In genomic region chr10:88992945-88993537, GRCh38 we compare ENCODE assay signal across 2 cellular contexts.
TF ChIP-seq lines count a peak whose summit lies in the region.

No MANE protein-coding gene starts in this region.

TF ChIP-seq in HEK293, 187 proteins besides CTCF, POLR2A, EP300 and RAD21 (continues in another document):
- peak; percentile 86 for TF ChIP-seq SCRT2 (tag by site-specific recombination; IDR thresholded peaks at IDR 0.05)
- TF ChIP-seq ZNF133 (tag by site-specific recombination; IDR thresholded peaks at IDR 0.05) = no peak
- TF ChIP-seq ZNF580 (tag by site-specific recombination; IDR thresholded peaks at IDR 0.05) = no peak
- peak; percentile 13; the same call in 1 of the 2 replicates for TF ChIP-seq ZBTB44 (tag by site-specific recombination; IDR thresholded peaks at IDR 0.05)
- TF ChIP-seq, protein P1, sequence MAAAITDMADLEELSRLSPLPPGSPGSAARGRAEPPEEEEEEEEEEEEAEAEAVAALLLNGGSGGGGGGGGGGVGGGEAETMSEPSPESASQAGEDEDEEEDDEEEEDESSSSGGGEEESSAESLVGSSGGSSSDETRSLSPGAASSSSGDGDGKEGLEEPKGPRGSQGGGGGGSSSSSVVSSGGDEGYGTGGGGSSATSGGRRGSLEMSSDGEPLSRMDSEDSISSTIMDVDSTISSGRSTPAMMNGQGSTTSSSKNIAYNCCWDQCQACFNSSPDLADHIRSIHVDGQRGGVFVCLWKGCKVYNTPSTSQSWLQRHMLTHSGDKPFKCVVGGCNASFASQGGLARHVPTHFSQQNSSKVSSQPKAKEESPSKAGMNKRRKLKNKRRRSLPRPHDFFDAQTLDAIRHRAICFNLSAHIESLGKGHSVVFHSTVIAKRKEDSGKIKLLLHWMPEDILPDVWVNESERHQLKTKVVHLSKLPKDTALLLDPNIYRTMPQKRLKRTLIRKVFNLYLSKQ (tag by site-specific recombination; IDR thresholded peaks at IDR 0.05; ENCODE audit: borderline replicate concordance) = no peak
- TF ChIP-seq KLF8 (tag by site-specific recombination; IDR thresholded peaks at IDR 0.05) = no peak
- TF ChIP-seq ZSCAN4 (tag by site-specific recombination; IDR thresholded peaks at IDR 0.05) = no peak
- TF ChIP-seq ZNF292 (tag by site-specific recombination; IDR thresholded peaks at IDR 0.05; ENCODE audit: borderline replicate concordance, low read depth) = no peak
- peak; percentile 43; the same call in 1 of the 2 replicates for TF ChIP-seq ZNF362 (tag by site-specific recombination; IDR thresholded peaks at IDR 0.05)
- peak; percentile 88 for TF ChIP-seq SCRT1 (tag by site-specific recombination; IDR thresholded peaks at IDR 0.05; ENCODE audit: borderline replicate concordance)
- TF ChIP-seq BCL11B (tag by site-specific recombination; IDR thresholded peaks at IDR 0.05; ENCODE audit: low read depth) = no peak
- TF ChIP-seq GLIS2 (tag by site-specific recombination; IDR thresholded peaks at IDR 0.05) = no peak
- TF ChIP-seq ZNF335 (tag by site-specific recombination; conservative IDR thresholded peaks at IDR 0.05) = peak; percentile 42; the same call in 1 of the 2 replicates
- TF ChIP-seq, protein P2, sequence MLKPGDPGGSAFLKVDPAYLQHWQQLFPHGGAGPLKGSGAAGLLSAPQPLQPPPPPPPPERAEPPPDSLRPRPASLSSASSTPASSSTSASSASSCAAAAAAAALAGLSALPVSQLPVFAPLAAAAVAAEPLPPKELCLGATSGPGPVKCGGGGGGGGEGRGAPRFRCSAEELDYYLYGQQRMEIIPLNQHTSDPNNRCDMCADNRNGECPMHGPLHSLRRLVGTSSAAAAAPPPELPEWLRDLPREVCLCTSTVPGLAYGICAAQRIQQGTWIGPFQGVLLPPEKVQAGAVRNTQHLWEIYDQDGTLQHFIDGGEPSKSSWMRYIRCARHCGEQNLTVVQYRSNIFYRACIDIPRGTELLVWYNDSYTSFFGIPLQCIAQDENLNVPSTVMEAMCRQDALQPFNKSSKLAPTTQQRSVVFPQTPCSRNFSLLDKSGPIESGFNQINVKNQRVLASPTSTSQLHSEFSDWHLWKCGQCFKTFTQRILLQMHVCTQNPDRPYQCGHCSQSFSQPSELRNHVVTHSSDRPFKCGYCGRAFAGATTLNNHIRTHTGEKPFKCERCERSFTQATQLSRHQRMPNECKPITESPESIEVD (tag by site-specific recombination; IDR thresholded peaks at IDR 0.05) = peak; percentile 48; the same call in 1 of the 2 replicates
- TF ChIP-seq ZNF529 (tag by site-specific recombination; IDR thresholded peaks at IDR 0.05; ENCODE audit: insufficient replicate concordance) = no peak
- no peak for TF ChIP-seq SP3 (tag by site-specific recombination; IDR thresholded peaks at IDR 0.05)

TF ChIP-seq in GM12878, 131 proteins besides CTCF, POLR2A, EP300 and RAD21:
- TF ChIP-seq RELB (IDR thresholded peaks at IDR 0.05; ENCODE audit: low read depth) (peak; percentile 68), MLLT1 (IDR thresholded peaks at IDR 0.05) (peak; percentile 71; the same call in 1 of the 2 replicates), BRCA1 (IDR thresholded peaks at IDR 0.05; ENCODE audit: low read depth, low read length) (no peak), ZSCAN29 (IDR thresholded peaks at IDR 0.05) (no peak), NRF1 (conservative IDR thresholded peaks at IDR 0.05; ENCODE audit: low read depth, low read length) (no peak), SKIL (IDR thresholded peaks at IDR 0.05; ENCODE audit: low read depth, poor library complexity, severe bottlenecking) (peak; percentile 23), ZBTB40 (IDR thresholded peaks at IDR 0.05; ENCODE audit: borderline replicate concordance) (no peak), NFIC (IDR thresholded peaks at IDR 0.05; ENCODE audit: low read depth, low read length) (0 out of 2 replicates have a peak, but pooled peaks have one; percentile 7), BACH1 (IDR thresholded peaks at IDR 0.05; ENCODE audit: borderline replicate concordance) (0 out of 2 replicates have a peak, but pooled peaks have one; percentile 21), POLR2AphosphoS5 (IDR thresholded peaks at IDR 0.05; ENCODE audit: low read length) (peak; percentile 51; the same call in 1 of the 2 replicates), JUND (IDR thresholded peaks at IDR 0.05; ENCODE audit: low read depth, low read length) (no peak), IKZF1 (conservative IDR thresholded peaks at IDR 0.05) (no peak)
